In genomic region chr17:61980535-61980934, GRCh38 we compare ENCODE assay signal across 33 cellular contexts.
"Had no signal": no experiment of that assay in that cellular context is flagged by ENCODE, and none has a peak within 500 bp of the region (broad histone marks: within the 10 kb centered on the region; RNA-seq: fewer than 3 reads in every experiment).

No MANE protein-coding gene starts in this region.

- H3K4me3 ChIP-seq: adrenal gland, body of pancreas, coronary artery, dorsolateral prefrontal cortex, left ventricle myocardium inferior, lung, mucosa of descending colon, ovary, prostate gland, sigmoid colon, suprapubic skin, tibial artery had no signal

- DNase-seq: activated CD4-positive, alpha-beta T cell treated with anti-CD3 and anti-CD28 coated beads for 48 hours; activated CD4-positive, alpha-beta T cell treated with anti-CD3 and anti-CD28 coated beads, Interleukin-2, amount 50 U/mL, for 48 hours; activated CD4-positive, CD25-positive, alpha-beta regulatory T cell; activated CD8-positive, alpha-beta memory T cell treated with anti-CD3 and anti-CD28 coated beads, Interleukin-2, amount 50 U/mL, for 48 hours; activated gamma-delta T cell treated with Interleukin-2 at 50 U/mL for 16 hours; activated T-cell treated with anti-CD3 and anti-CD28 coated beads, Interleukin-2, amount 50 U/mL, for 24 hours; adrenal gland; aorta; body of pancreas; dorsolateral prefrontal cortex; effector memory CD4-positive, alpha-beta T cell; left ventricle myocardium inferior; mucosa of descending colon; ovary; retina; sigmoid colon; small intestine; stimulated activated CD4-positive, alpha-beta T cell treated with anti-CD3 and anti-CD28 coated beads, Interleukin-1b, Interleukin-23, amount 100 ng/mL, for 48 hours; stimulated activated CD4-positive, alpha-beta T cell treated with anti-CD3 and anti-CD28 coated beads, Interleukin-4, amount 100 ng/mL, for 4 hours; stimulated activated CD8-positive, alpha-beta memory T cell treated with anti-CD3 and anti-CD28 coated beads, Interleukin-4, amount 100 ng/mL, for 48 hours; stimulated activated naive CD4-positive, alpha-beta T cell; T-cell; tibial artery had no signal

- H3K27me3 Mint-ChIP-seq: activated T-cell treated with anti-CD3 and anti-CD28 coated beads, Interleukin-2, amount 50 U/mL, for 24 hours; activated T-helper 17 cell treated with anti-CD3 and anti-CD28 coated beads, Interleukin-2, amount 50 U/mL, for 72 hours; T-cell had no signal

- H3K27ac ChIP-seq: adrenal gland, body of pancreas, coronary artery, dorsolateral prefrontal cortex, left ventricle myocardium inferior, ovary, prostate gland, sigmoid colon, suprapubic skin, tibial artery had no signal

- H3K4me3 Mint-ChIP-seq: activated T-cell treated with anti-CD3 and anti-CD28 coated beads, Interleukin-2, amount 50 U/mL, for 24 hours; activated T-helper 17 cell treated with anti-CD3 and anti-CD28 coated beads, Interleukin-2, amount 50 U/mL, for 72 hours; nephron; T-cell; T-helper 2 cell treated with Interferon-gamma antibody and Interleukin-4, amounts not matched to agents 5 μg/mL and 100 μg/mL, for 36 hours had no signal

- ATAC-seq: activated naive CD4-positive, alpha-beta T cell treated with anti-CD3 and anti-CD28 coated beads, Interleukin-2, amount 50 U/mL, for 72 hours; activated T-helper 17 cell treated with anti-CD3 and anti-CD28 coated beads, Interleukin-2, amount 50 U/mL, for 72 hours; body of pancreas; mucosa of descending colon; T-cell had no signal

- H3K4me1 Mint-ChIP-seq: nephron had no signal

- H3K9me3 Mint-ChIP-seq: activated T-cell treated with anti-CD3 and anti-CD28 coated beads, Interleukin-2, amount 50 U/mL, for 24 hours; activated T-helper 17 cell treated with anti-CD3 and anti-CD28 coated beads, Interleukin-2, amount 50 U/mL, for 72 hours; nephron; T-cell; T-helper 2 cell treated with Interferon-gamma antibody and Interleukin-4, amounts not matched to agents 5 μg/mL and 100 μg/mL, for 36 hours had no signal

- H3K27ac Mint-ChIP-seq: activated T-cell treated with anti-CD3 and anti-CD28 coated beads, Interleukin-2, amount 50 U/mL, for 24 hours; T-helper 2 cell treated with Interferon-gamma antibody and Interleukin-4, amounts not matched to agents 5 μg/mL and 100 μg/mL, for 36 hours had no signal

- FAIRE-seq: frontal cortex, islet of Langerhans, small intestine had no signal

- H3K36me3 ChIP-seq: ovary, prostate gland had no signal

- H3K27me3 ChIP-seq: adrenal gland, body of pancreas, dorsolateral prefrontal cortex, ovary, sigmoid colon, suprapubic skin, tibial artery had no signal

- H3K9me3 ChIP-seq: adrenal gland, body of pancreas, left ventricle myocardium inferior, mucosa of descending colon, ovary, prostate gland, sigmoid colon, suprapubic skin, tibial artery had no signal

- H3K4me1 ChIP-seq: adrenal gland, body of pancreas, prostate gland, sigmoid colon, suprapubic skin, tibial artery had no signal
